ENCODE assay signal across 17 cellular contexts in the genomic region with DNA sequence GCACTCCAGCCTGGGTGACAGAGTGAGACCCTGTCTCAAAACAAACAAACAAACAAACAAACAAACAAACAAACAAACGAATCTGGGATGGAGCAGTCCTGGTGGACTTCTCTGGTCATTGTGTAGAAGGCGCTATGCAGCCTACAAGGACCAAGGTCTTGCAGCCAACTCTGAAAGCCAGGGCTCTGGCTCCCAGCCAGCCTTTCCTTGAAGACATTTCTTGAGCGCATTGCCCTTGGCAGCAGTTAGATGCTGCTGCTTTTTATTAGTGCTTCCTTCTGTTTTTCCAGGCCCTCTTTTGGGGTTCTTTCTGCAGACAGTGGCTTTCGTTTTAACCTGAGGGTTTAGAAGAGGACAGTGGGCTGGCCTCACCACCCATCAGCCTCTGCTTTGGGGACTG. TPM values are rescaled to one million over a fixed set of nuclear protein-coding genes. Genes with fewer than 3 reads are reported as not detected.
DNase-seq lines count a peak whose midpoint lies in the region; ATAC-seq and TF ChIP-seq lines count a peak whose summit lies in the region.
"Had no signal": no experiment of that assay in that cellular context is flagged by ENCODE, and none has a peak within 500 bp of the region (broad histone marks: within the 10 kb centered on the region; RNA-seq: fewer than 3 reads in every experiment).

No MANE protein-coding gene starts in this region.

- TF ChIP-seq CTCF in right atrium auricular region (IDR thresholded peaks at IDR 0.05) (no peak), adrenal gland (IDR thresholded peaks at IDR 0.05) (no peak), esophagus muscularis mucosa (IDR thresholded peaks at IDR 0.05) (no peak)

- TF ChIP-seq EP300 in esophagus muscularis mucosa (IDR thresholded peaks at IDR 0.05), result no peak

- peak in 2 of 3 donors; percentile 57 to 67 for DNase-seq in right cardiac atrium
- DNase-seq in right atrium auricular region (ENCODE audit: low spot score), result no peak
- peak in 5 of 7 donors; percentile 38 to 80 (median 72) for DNase-seq in adrenal gland
- peak in 23 of 42 donors; percentile 9 to 60 (median 30) for DNase-seq in head of caudate nucleus
- no peak for DNase-seq in HuH-7 (ENCODE audit: low spot score)
- no peak for DNase-seq in NCI-H2107 treated with DMSO at 0.1 percent for 48 hours (lab: John Stamatoyannopoulos, UW; ENCODE audit: unreplicated experiment)
- DNase-seq in esophagus muscularis mucosa (ENCODE audit: extremely low spot score), result no peak
- DNase-seq: ACHN; CD4-positive, alpha-beta T cell; GOT3; NCI-H1092; NCI-H146; NCI-H2081 treated with DMSO at 0.1 percent for 48 hours; NCI-H82 had no signal

- H3K36me3 ChIP-seq in right atrium auricular region (no peaks in the 10 kb centered on the region), adrenal gland (replicated peaks in 1 of 2) (no peaks in the 10 kb centered on the region), esophagus muscularis mucosa (no peaks in the 10 kb centered on the region)

- no peaks in the 10 kb centered on the region for H3K9me3 ChIP-seq in right cardiac atrium (ENCODE audit: control insufficient read depth, low read length)
- no peaks in the 10 kb centered on the region for H3K9me3 ChIP-seq in right atrium auricular region
- H3K9me3 ChIP-seq in adrenal gland (replicated peaks in 1 of 3), result no peaks in the 10 kb centered on the region
- H3K9me3 ChIP-seq in esophagus muscularis mucosa, result no peaks in the 10 kb centered on the region

- H3K4me1 ChIP-seq in right cardiac atrium (ENCODE audit: control insufficient read depth, insufficient read depth, low read length) (no peaks in the 10 kb centered on the region), right atrium auricular region (no peaks in the 10 kb centered on the region), adrenal gland (replicated peaks in 1 of 2) (no peaks in the 10 kb centered on the region), esophagus muscularis mucosa (no peaks in the 10 kb centered on the region)

- WGBS in right cardiac atrium, result 45% methylated on average over 4 of the region's 4 CpGs
- WGBS in adrenal gland, 4 donors, result 29 to 44% (median 34%) methylated on average over 4 of the region's 4 CpGs
- WGBS in esophagus muscularis mucosa, result 38% methylated on average over 4 of the region's 4 CpGs

- no peak for TF ChIP-seq POLR2A in adrenal gland (IDR thresholded peaks at IDR 0.05)
- TF ChIP-seq POLR2A in esophagus muscularis mucosa (IDR thresholded peaks at IDR 0.05; ENCODE audit: low read depth), result no peak

- ATAC-seq in right cardiac atrium, result no peak

- H3K27me3 ChIP-seq in right cardiac atrium (ENCODE audit: control insufficient read depth, insufficient read depth) (no peaks in the 10 kb centered on the region), right atrium auricular region (peaks cover 0 to 3% of the 10 kb centered on the region in 2 donors), adrenal gland (peaks cover 11% of the 10 kb centered on the region), esophagus muscularis mucosa (peaks cover 0 to 37% (median 1%) of the 10 kb centered on the region in 4 donors)

- H3K27ac ChIP-seq in right cardiac atrium (ENCODE audit: low read length) (no peak overlapping the region), right atrium auricular region (no peak overlapping the region), adrenal gland (no peak overlapping the region), esophagus muscularis mucosa (replicated peaks in 1 of 4) (no peak overlapping the region)
- H3K27ac ChIP-seq: KMS-11 had no signal

- intact Hi-C loops in right cardiac atrium (cut with DNase I) (no loop called here), adrenal gland (cut with DNase I) (no loop called here), head of caudate nucleus (cut with DNase I) (no loop called here), esophagus muscularis mucosa (cut with DNase I) (no loop called here)

- H3K4me3 ChIP-seq in right cardiac atrium (ENCODE audit: low read length) (no peak overlapping the region), right atrium auricular region (no peak overlapping the region), adrenal gland (no peak overlapping the region), esophagus muscularis mucosa (no peak overlapping the region)

RNA-seq across cellular contexts. Expression of a gene that starts 20.2 kb away (rescaled TPM):
- total RNA-seq in right cardiac atrium (not detected), right atrium auricular region (not detected), adrenal gland (under 1 TPM in 6 of 8 donors, not detected in 2; 0.04 to 0.61 (median 0.34) TPM), esophagus muscularis mucosa (not detected)
- polyA plus RNA-seq in right cardiac atrium (not detected), adrenal gland (under 1 TPM in 2 of 3 donors, not detected in 1; 0.07 to 0.40 TPM)
- total RNA-seq: CD4-positive, alpha-beta T cell; M059J; NCI-H460 had no signal

RNA-seq across cellular contexts. Expression of a gene that starts 56.9 kb away (rescaled TPM):
- total RNA-seq in right cardiac atrium (10 to 100 TPM; 16.5 to 25.9 (median 22.1) TPM), right atrium auricular region (10 to 100 TPM; 19.2 to 24.7 TPM), adrenal gland (10 to 100 TPM; 33.3 to 75.5 (median 52.0) TPM), esophagus muscularis mucosa (10 to 100 TPM; 21.2 to 89.5 (median 43.5) TPM)
- polyA plus RNA-seq in right cardiac atrium (9.1 TPM), adrenal gland (10 to 100 TPM in 1 of 3 donors, 1 to 10 TPM in 2; 7.8 to 22.8 (median 9.3) TPM)

Comparison
In these comparisons a context has a peak if more than half of its experiments do, and no peak if none do; other contexts are left out.
1. DNase-seq: peak in right cardiac atrium (2 of 3), adrenal gland (5 of 7) and head of caudate nucleus (23 of 42); none in right atrium auricular region (single experiment), HuH-7 (single experiment), NCI-H2107 treated with DMSO at 0.1 percent for 48 hours (single experiment) and esophagus muscularis mucosa (single experiment).